16 cellular contexts compared by ENCODE assay signal in the genomic region with DNA sequence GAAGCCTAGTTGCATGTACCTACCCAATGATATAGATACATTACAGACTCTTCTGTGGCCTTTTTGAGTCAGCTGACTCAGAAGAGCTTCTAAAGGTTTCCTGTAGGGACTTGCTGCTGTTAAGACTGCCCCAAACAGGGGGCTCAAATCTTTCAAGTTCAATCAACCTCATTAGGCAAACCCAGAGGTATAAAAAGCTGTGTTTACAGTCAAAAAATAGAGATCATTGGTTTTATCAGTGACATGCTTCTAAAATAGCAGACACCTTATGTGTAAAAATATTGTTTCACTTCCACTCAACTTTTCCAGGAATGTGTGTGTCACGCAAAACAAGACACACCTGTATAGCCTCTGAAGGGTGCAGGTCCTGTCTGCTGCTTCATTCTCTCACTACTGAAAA.
DNase-seq lines count a peak whose midpoint lies in the region; ATAC-seq, FAIRE-seq and TF ChIP-seq lines count a peak whose summit lies in the region.
"Had no signal": no experiment of that assay in that cellular context is flagged by ENCODE, and none has a peak within 500 bp of the region (broad histone marks: within the 10 kb centered on the region; RNA-seq: fewer than 3 reads in every experiment).

No MANE protein-coding gene starts in this region.

- peaks cover 3% of the 10 kb centered on the region for H3K27me3 Mint-ChIP-seq in nephron progenitor cell (ENCODE audit: low read depth, poor library complexity)

- H3K36me3 Mint-ChIP-seq in nephron progenitor cell (ENCODE audit: low read depth), result no peaks in the 10 kb centered on the region
- H3K36me3 Mint-ChIP-seq: naive B cell, WTC11 had no signal

- H3K4me2 ChIP-seq in GM12878 (ENCODE audit: control insufficient read depth, insufficient read depth), result peak overlapping the region; percentile 56; the same call in 1 of the 2 replicates

- intact Hi-C loops in GM12878 (cut with micrococcal nuclease; ENCODE audit: unreplicated experiment), result no loop called here

- H2AFZ ChIP-seq in GM12878 (ENCODE audit: control insufficient read depth, low read depth, low read length), result no peak overlapping the region; the same call in 1 of the 2 replicates

- H3K4me3 Mint-ChIP-seq in nephron progenitor cell, result no peak overlapping the region
- H3K4me3 Mint-ChIP-seq: naive B cell had no signal

- H3K9ac ChIP-seq in GM12878 (ENCODE audit: control insufficient read depth, insufficient read depth, low read length), result no peak overlapping the region

- H3K79me2 ChIP-seq in GM12878 (ENCODE audit: control insufficient read depth, insufficient read depth, low read length), result no peaks in the 10 kb centered on the region

- H3K9me3 Mint-ChIP-seq in nephron progenitor cell, result no peaks in the 10 kb centered on the region

- SMC1A ChIA-PET in GM12878 (lab: Charles Lee; ENCODE audit: uncharacterized antibody, unreplicated experiment), result no interaction called here

- DNase-seq in GM12878 (ENCODE audit: low read depth, low spot score) (peak; percentile 7), nephron progenitor cell (no peak), midbrain (lab: John Stamatoyannopoulos, UW) (no peak), DMS79 treated with DMSO at 0.1 percent for 48 hours (lab: John Stamatoyannopoulos, UW) (no peak)
- DNase-seq: effector CD8-positive, alpha-beta T cell; naive B cell; NCI-H2081 treated with DMSO at 0.1 percent for 48 hours; NK-92 treated with Interleukin-12 subunit alpha and Interleukin-12 subunit beta, amount 100 ng/mL, for 24 hours had no signal

- peaks cover 6% of the 10 kb centered on the region for H3K4me1 Mint-ChIP-seq in nephron progenitor cell

- FAIRE-seq in GM12878 (lab: Jason Lieb, UNC), result no peak
- FAIRE-seq: frontal cortex had no signal

- no peak for TF ChIP-seq RAD21 in GM12878 (IDR thresholded peaks at IDR 0.05; ENCODE audit: insufficient read depth, low read depth, low read length)

- H3K27me3 ChIP-seq in GM12878 (replicated peaks in 1 of 2; ENCODE audit: control insufficient read depth in 2 of 2, insufficient read depth in 2 of 2, low read length in 1 of 2), result no peaks in the 10 kb centered on the region

- H4K20me1 ChIP-seq in GM12878 (ENCODE audit: control insufficient read depth, insufficient read depth), result no peaks in the 10 kb centered on the region

- H3K4me1 ChIP-seq in GM12878 (ENCODE audit: control insufficient read depth, insufficient read depth, low read length), result peaks cover 20% of the 10 kb centered on the region

- ATAC-seq in GM18870 (IDR thresholded peaks at IDR 0.05; ENCODE audit: unreplicated experiment), result peak; percentile 67
- peak; percentile 52 for ATAC-seq in GM21447 (IDR thresholded peaks at IDR 0.05; ENCODE audit: unreplicated experiment)
- ATAC-seq in HG03039 (IDR thresholded peaks at IDR 0.05; ENCODE audit: unreplicated experiment), result peak; percentile 66
- ATAC-seq in GM12878, result peak; percentile 61
- ATAC-seq: sciatic nerve had no signal

- TF ChIP-seq CTCF in GM12878 (IDR thresholded peaks at IDR 0.05 in 2 of 3, conservative IDR thresholded peaks at IDR 0.05 in 1 of 3; ENCODE audit: control insufficient read depth in 2 of 3, extremely low read depth in 1 of 3, insufficient read depth in 1 of 3, low read depth in 3 of 3, low read length in 3 of 3), result no peak
- no peak for TF ChIP-seq CTCF in nephron progenitor cell (IDR thresholded peaks at IDR 0.05)

- TF ChIP-seq EP300 in GM12878 (IDR thresholded peaks at IDR 0.05; ENCODE audit: borderline replicate concordance in 1 of 2, control insufficient read depth in 1 of 2, low read depth in 2 of 2, low read length in 2 of 2), result no peak

- H3K4me3 ChIP-seq in GM12878, result no peak overlapping the region
- H3K4me3 ChIP-seq: SK-N-MC had no signal

- no peaks in the 10 kb centered on the region for H3K36me3 ChIP-seq in GM12878 (ENCODE audit: control insufficient read depth in 2 of 2, insufficient read depth in 2 of 2, low read length in 1 of 2)

- POLR2A ChIA-PET in GM12878 (lab: Charles Lee), result no interaction called here

- TF ChIP-seq POLR2A in GM12878 (IDR thresholded peaks at IDR 0.05; ENCODE audit: low read depth, low read length), result no peak

- RAD21 ChIA-PET in GM12878 (lab: Charles Lee; ENCODE audit: unreplicated experiment), result no interaction called here

- no peak overlapping the region for H3K27ac Mint-ChIP-seq in nephron progenitor cell

- WGBS in GM12878 (ENCODE audit: insufficient coverage, insufficient replicate concordance, low lambda C conversion rate, missing lambda C conversion rate), result 0% methylated on average over 1 of the region's 1 CpG

- in situ Hi-C loops in GM12878 (cut with MboI), result no loop called here

- no peak overlapping the region for H3K27ac ChIP-seq in GM12878 (ENCODE audit: control insufficient read depth, insufficient read depth)
- H3K27ac ChIP-seq: HL-60, SK-N-MC had no signal

- no TSS peak for BruUV-seq in GM12878 (replicated peaks; lab: Mats Ljungman, UMichigan)

- CTCF ChIA-PET in GM12878 (lab: Yijun Ruan, JAX), result no interaction called here

- H3K9me3 ChIP-seq in GM12878 (replicated peaks; ENCODE audit: control insufficient read depth, insufficient read depth, low read length), result no peaks in the 10 kb centered on the region

TF ChIP-seq in GM12878, 131 proteins besides CTCF, POLR2A, EP300 and RAD21 (continues in another document):
- no peak for TF ChIP-seq SIX5 (IDR thresholded peaks at IDR 0.05; ENCODE audit: low read depth, low read length, severe bottlenecking)
- no peak for TF ChIP-seq CBX5 (IDR thresholded peaks at IDR 0.05; ENCODE audit: low read depth)
- TF ChIP-seq, protein P1, sequence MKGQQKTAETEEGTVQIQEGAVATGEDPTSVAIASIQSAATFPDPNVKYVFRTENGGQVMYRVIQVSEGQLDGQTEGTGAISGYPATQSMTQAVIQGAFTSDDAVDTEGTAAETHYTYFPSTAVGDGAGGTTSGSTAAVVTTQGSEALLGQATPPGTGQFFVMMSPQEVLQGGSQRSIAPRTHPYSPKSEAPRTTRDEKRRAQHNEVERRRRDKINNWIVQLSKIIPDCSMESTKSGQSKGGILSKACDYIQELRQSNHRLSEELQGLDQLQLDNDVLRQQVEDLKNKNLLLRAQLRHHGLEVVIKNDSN (IDR thresholded peaks at IDR 0.05; ENCODE audit: borderline replicate concordance, extremely low read length, insufficient read depth, low read depth, low read length), result no peak
- no peak for TF ChIP-seq ZNF384 (IDR thresholded peaks at IDR 0.05; ENCODE audit: borderline replicate concordance, low read depth, low read length)
- TF ChIP-seq, protein P2, sequence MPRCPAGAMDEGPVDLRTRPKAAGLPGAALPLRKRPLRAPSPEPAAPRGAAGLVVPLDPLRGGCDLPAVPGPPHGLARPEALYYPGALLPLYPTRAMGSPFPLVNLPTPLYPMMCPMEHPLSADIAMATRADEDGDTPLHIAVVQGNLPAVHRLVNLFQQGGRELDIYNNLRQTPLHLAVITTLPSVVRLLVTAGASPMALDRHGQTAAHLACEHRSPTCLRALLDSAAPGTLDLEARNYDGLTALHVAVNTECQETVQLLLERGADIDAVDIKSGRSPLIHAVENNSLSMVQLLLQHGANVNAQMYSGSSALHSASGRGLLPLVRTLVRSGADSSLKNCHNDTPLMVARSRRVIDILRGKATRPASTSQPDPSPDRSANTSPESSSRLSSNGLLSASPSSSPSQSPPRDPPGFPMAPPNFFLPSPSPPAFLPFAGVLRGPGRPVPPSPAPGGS (IDR thresholded peaks at IDR 0.05; ENCODE audit: borderline replicate concordance, insufficient read depth, low read depth, low read length, poor library complexity, severe bottlenecking), result no peak
- TF ChIP-seq KLF5 (IDR thresholded peaks at IDR 0.05; ENCODE audit: partially characterized antibody), result no peak
- no peak for TF ChIP-seq YY1 (IDR thresholded peaks at IDR 0.05; ENCODE audit: low read depth, low read length)
- TF ChIP-seq PML (IDR thresholded peaks at IDR 0.05; ENCODE audit: low read length), result peak; percentile 59
- TF ChIP-seq ZNF622 (IDR thresholded peaks at IDR 0.05), result no peak
- no peak for TF ChIP-seq CHD2 (IDR thresholded peaks at IDR 0.05; ENCODE audit: borderline replicate concordance, low read depth, low read length)
- TF ChIP-seq FOS (IDR thresholded peaks at IDR 0.05; ENCODE audit: borderline replicate concordance, extremely low read depth, insufficient read length), result no peak
- TF ChIP-seq ATF2 (IDR thresholded peaks at IDR 0.05; ENCODE audit: low read length), result peak; percentile 61; the same call in 1 of the 2 replicates
- no peak for TF ChIP-seq RCOR1 (conservative IDR thresholded peaks at IDR 0.05; ENCODE audit: low read depth, low read length)
- TF ChIP-seq IRF4 (IDR thresholded peaks at IDR 0.05; ENCODE audit: low read depth, low read length), result no peak
- no peak for TF ChIP-seq SMAD1 (IDR thresholded peaks at IDR 0.05; ENCODE audit: low read depth, partially characterized antibody)
- TF ChIP-seq SREBF2 (IDR thresholded peaks at IDR 0.05; ENCODE audit: low read length), result no peak
- TF ChIP-seq ZZZ3 (IDR thresholded peaks at IDR 0.05; ENCODE audit: control insufficient read depth, insufficient read length, low read depth), result no peak
- no peak for TF ChIP-seq SPI1 (IDR thresholded peaks at IDR 0.05; ENCODE audit: borderline replicate concordance, insufficient read depth, low read depth, low read length)
